Comparison of ENCODE assay signal across 22 cellular contexts in genomic region chr2:204472375-204472774, GRCh38.
DNase-seq lines count a peak whose midpoint lies in the region; ATAC-seq, FAIRE-seq and TF ChIP-seq lines count a peak whose summit lies in the region.
"Had no signal": no experiment of that assay in that cellular context is flagged by ENCODE, and none has a peak within 500 bp of the region (broad histone marks: within the 10 kb centered on the region; RNA-seq: fewer than 3 reads in every experiment).

No MANE protein-coding gene starts in this region.

- no peak overlapping the region for H3K4me3 Mint-ChIP-seq in effector memory CD8-positive, alpha-beta T cell
- H3K4me3 Mint-ChIP-seq: CD4-positive, alpha-beta T cell; GM23338 had no signal

- no peaks in the 10 kb centered on the region for H3K27me3 ChIP-seq in bronchial epithelial cell (ENCODE audit: control insufficient read depth, insufficient read depth, low read length)
- H3K27me3 ChIP-seq in hepatocyte, result no peaks in the 10 kb centered on the region
- H3K27me3 ChIP-seq: BLaER1 had no signal

- no peak overlapping the region for H3K27ac Mint-ChIP-seq in effector memory CD8-positive, alpha-beta T cell
- H3K27ac Mint-ChIP-seq: CD4-positive, alpha-beta T cell; GM23338 had no signal

- H3K9me3 ChIP-seq in hepatocyte (ENCODE audit: low read depth), result no peaks in the 10 kb centered on the region
- H3K9me3 ChIP-seq: BLaER1 had no signal

- H3K4me1 ChIP-seq in hepatocyte (ENCODE audit: insufficient read depth), result peaks cover 9% of the 10 kb centered on the region
- H3K4me1 ChIP-seq: BLaER1 had no signal

- DNase-seq in HFF-Myc (ENCODE audit: extremely low read depth, low read depth), result peak; percentile 14
- DNase-seq in M059J (ENCODE audit: low read depth), result peak; percentile 17
- no peak for DNase-seq in bronchial epithelial cell (ENCODE audit: low read depth)
- no peak for DNase-seq in hepatocyte (ENCODE audit: low spot score)
- DNase-seq in effector memory CD8-positive, alpha-beta T cell, result no peak
- no peak for DNase-seq in cerebellar cortex (ENCODE audit: low spot score)
- DNase-seq: CD4-positive, alpha-beta T cell; COR-L47; DMS79; HCEC 1CT; NCI-H1092 treated with DMSO at 0.1 percent for 48 hours; NCI-H146; NCI-H2029; NCI-H226; NCI-H510A treated with DMSO at 0.1 percent for 48 hours; NCI-H748 treated with DMSO at 0.1 percent for 48 hours; NK-92 treated with Interleukin-12 subunit alpha and Interleukin-12 subunit beta, amount 100 ng/mL, for 24 hours had no signal

- peaks cover 2% of the 10 kb centered on the region for H3K36me3 Mint-ChIP-seq in effector memory CD8-positive, alpha-beta T cell (ENCODE audit: insufficient read depth)

- no peaks in the 10 kb centered on the region for H3K36me3 ChIP-seq in bronchial epithelial cell (ENCODE audit: control insufficient read depth, insufficient read depth, low read length)
- H3K36me3 ChIP-seq in hepatocyte (replicated peaks; ENCODE audit: insufficient read depth, low read depth), result no peaks in the 10 kb centered on the region
- H3K36me3 ChIP-seq: BLaER1 had no signal

- H3K27ac ChIP-seq in hepatocyte, result peak overlapping the region; percentile 73
- H3K27ac ChIP-seq: BLaER1 had no signal

- H3K4me2 ChIP-seq in hepatocyte, result peak overlapping the region; percentile 17
- H3K4me2 ChIP-seq: BLaER1, GM23338 had no signal

- no peak overlapping the region for H3K4me3 ChIP-seq in HFF-Myc (replicated peaks; ENCODE audit: low read depth, low read length)
- no peak overlapping the region for H3K4me3 ChIP-seq in bronchial epithelial cell (ENCODE audit: low read depth, low read length)
- no peak overlapping the region for H3K4me3 ChIP-seq in hepatocyte
- H3K4me3 ChIP-seq: BLaER1, GM23338 had no signal

- 85% methylated on average over 10 of the region's 10 CpGs for whole genome bisulfite sequencing in hepatocyte (ENCODE audit: low lambda C conversion rate, missing lambda C conversion rate)

- peak; percentile 52 for FAIRE-seq in bronchial epithelial cell (lab: Jason Lieb, UNC)

- TF ChIP-seq CTCF in HFF-Myc (IDR thresholded peaks at IDR 0.05; ENCODE audit: low read depth, low read length, missing control alignments), result no peak
- TF ChIP-seq CTCF in bronchial epithelial cell (IDR thresholded peaks at IDR 0.05; ENCODE audit: insufficient read depth, low read length, severe bottlenecking), result no peak
- no peak for TF ChIP-seq CTCF in hepatocyte (IDR thresholded peaks at IDR 0.05; ENCODE audit: poor library complexity)

- ATAC-seq in effector memory CD8-positive, alpha-beta T cell (replicated peaks), result no peak
- no peak for ATAC-seq in GM21723 (IDR thresholded peaks at IDR 0.05; ENCODE audit: unreplicated experiment)
- ATAC-seq: GM23338, Panc1, SK-N-SH treated with all-trans-retinoic acid at 6 μM for 48 hours had no signal

- H3K4me1 Mint-ChIP-seq in effector memory CD8-positive, alpha-beta T cell (ENCODE audit: low read depth in 2 of 2), result no peaks in the 10 kb centered on the region
- H3K4me1 Mint-ChIP-seq: GM23338 had no signal

- no peaks in the 10 kb centered on the region for H3K79me2 ChIP-seq in hepatocyte

- no peaks in the 10 kb centered on the region for H3K9me3 Mint-ChIP-seq in effector memory CD8-positive, alpha-beta T cell
- H3K9me3 Mint-ChIP-seq: CD4-positive, alpha-beta T cell; GM23338 had no signal

- H2AFZ ChIP-seq in hepatocyte, result no peak overlapping the region
- H2AFZ ChIP-seq: GM23338 had no signal

- no peaks in the 10 kb centered on the region for H3K9me2 ChIP-seq in hepatocyte (replicated peaks; ENCODE audit: insufficient read depth)

- no peaks in the 10 kb centered on the region for H4K20me1 ChIP-seq in hepatocyte (ENCODE audit: insufficient read depth, poor library complexity, severe bottlenecking)
- H4K20me1 ChIP-seq: BLaER1 had no signal

- H3K27me3 Mint-ChIP-seq in effector memory CD8-positive, alpha-beta T cell, result peaks cover 0 to 20% of the 10 kb centered on the region in 2 donors

Comparison
In these comparisons a context has a peak if more than half of its experiments do, and no peak if none do; other contexts are left out.
1. DNase-seq: peak in HFF-Myc (single experiment) and M059J (single experiment); none in bronchial epithelial cell (single experiment), hepatocyte (single experiment), effector memory CD8-positive, alpha-beta T cell (0 of 3) and cerebellar cortex (single experiment).